ENCODE assay signal across 12 cellular contexts in genomic region chr14:105066285-105067071, GRCh38. TPM values are rescaled to one million over a fixed set of nuclear protein-coding genes. Genes with fewer than 3 reads are reported as not detected.
DNase-seq lines count a peak whose midpoint lies in the region; ATAC-seq and TF ChIP-seq lines count a peak whose summit lies in the region.
"Had no signal": no experiment of that assay in that cellular context is flagged by ENCODE, and none has a peak within 500 bp of the region (broad histone marks: within the 10 kb centered on the region; RNA-seq: fewer than 3 reads in every experiment).

No MANE protein-coding gene starts in this region.

- DNase-seq in activated naive CD4-positive, alpha-beta T cell treated with anti-CD3 and anti-CD28 coated beads for 36 hours: peak; percentile 59
- DNase-seq in activated naive CD4-positive, alpha-beta T cell (lab: John Stamatoyannopoulos, UW): no peak
- no peak for DNase-seq in Panc1 (ENCODE audit: low read depth, low spot score)
- DNase-seq in esophagus muscularis mucosa (ENCODE audit: extremely low spot score): no peak
- DNase-seq in transverse colon: no peak
- no peak for DNase-seq in H4 (ENCODE audit: low spot score)
- DNase-seq in NCI-H1436 (lab: John Stamatoyannopoulos, UW): no peak
- DNase-seq in G401 (ENCODE audit: low spot score): no peak
- DNase-seq: NCI-H2227 treated with DMSO at 0.1 percent for 48 hours, SK-N-SH had no signal

- CTCF ChIA-PET in activated naive CD4-positive, alpha-beta T cell treated with anti-CD3 and anti-CD28 coated beads for 36 hours (lab: Charles Lee): interaction anchor here (0.9 to 3.0 kb wide), 5 partner anchors 9 to 48 kb away, joined by 3 to 11 read pairs (median 5); no protein-coding TSS in a partner anchor
- CTCF ChIA-PET in Panc1 (lab: Charles Lee): no interaction called here

- ATAC-seq in Panc1: peak; percentile 19; the same call in 1 of the 2 replicates

- peaks cover 79% of the 10 kb centered on the region for H3K4me1 Mint-ChIP-seq in activated naive CD4-positive, alpha-beta T cell treated with anti-CD3 and anti-CD28 coated beads for 36 hours (ENCODE audit: low read depth)

- POLR2A ChIA-PET in Panc1 (lab: Charles Lee): no interaction called here

- no peak overlapping the region for H3K4me3 ChIP-seq in Panc1 (ENCODE audit: low read depth in 2 of 2, low read length in 2 of 2)
- no peak overlapping the region for H3K4me3 ChIP-seq in esophagus muscularis mucosa
- H3K4me3 ChIP-seq in transverse colon: no peak overlapping the region

- no peak for TF ChIP-seq CTCF in Panc1 (IDR thresholded peaks at IDR 0.05)
- no peak for TF ChIP-seq CTCF in esophagus muscularis mucosa (IDR thresholded peaks at IDR 0.05)
- no peak for TF ChIP-seq CTCF in transverse colon (IDR thresholded peaks at IDR 0.05)

- H3K4me1 ChIP-seq in Panc1 (ENCODE audit: control insufficient read depth, insufficient read depth, low read length) (no peaks in the 10 kb centered on the region), esophagus muscularis mucosa (peaks cover 10 to 15% (median 12%) of the 10 kb centered on the region in 4 donors), transverse colon (peaks cover 0 to 11% (median under 1%) of the 10 kb centered on the region in 4 donors)

- no peaks in the 10 kb centered on the region for H3K27me3 ChIP-seq in Panc1 (ENCODE audit: control insufficient read depth, insufficient read depth, low read length)
- H3K27me3 ChIP-seq in esophagus muscularis mucosa: peaks cover 0 to 63% (median 0%) of the 10 kb centered on the region in 4 donors
- peaks cover 16% of the 10 kb centered on the region for H3K27me3 ChIP-seq in transverse colon

- no peaks in the 10 kb centered on the region for H3K9me3 Mint-ChIP-seq in activated naive CD4-positive, alpha-beta T cell treated with anti-CD3 and anti-CD28 coated beads for 36 hours
- H3K9me3 Mint-ChIP-seq: mesothelial cell of epicardium had no signal

- TF ChIP-seq POLR2A in esophagus muscularis mucosa (IDR thresholded peaks at IDR 0.05; ENCODE audit: low read depth) (no peak), transverse colon (IDR thresholded peaks at IDR 0.05) (no peak)

- H3K36me3 Mint-ChIP-seq in activated naive CD4-positive, alpha-beta T cell treated with anti-CD3 and anti-CD28 coated beads for 36 hours (ENCODE audit: low read depth): peaks cover 11% of the 10 kb centered on the region
- H3K36me3 Mint-ChIP-seq: mesothelial cell of epicardium had no signal

- 90% methylated on average over 19 of the region's 28 CpGs for WGBS in esophagus muscularis mucosa
- 80 to 81% methylated on average over 1 to 17 of the region's 28 CpGs for WGBS in transverse colon (ENCODE audit: low coverage in 1 of 2), 2 donors

- no peaks in the 10 kb centered on the region for H3K36me3 ChIP-seq in Panc1 (ENCODE audit: control insufficient read depth, insufficient read depth, low read length)
- H3K36me3 ChIP-seq in esophagus muscularis mucosa: no peaks in the 10 kb centered on the region
- no peaks in the 10 kb centered on the region for H3K36me3 ChIP-seq in transverse colon
- H3K36me3 ChIP-seq: heart left ventricle had no signal

- H3K27ac Mint-ChIP-seq in activated naive CD4-positive, alpha-beta T cell treated with anti-CD3 and anti-CD28 coated beads for 36 hours: peak overlapping the region; percentile 96
- H3K27ac Mint-ChIP-seq: mesothelial cell of epicardium had no signal

- BruUV-seq in Panc1 (replicated peaks; lab: Mats Ljungman, UMichigan): no TSS peak

- no peaks in the 10 kb centered on the region for H3K27me3 Mint-ChIP-seq in activated naive CD4-positive, alpha-beta T cell treated with anti-CD3 and anti-CD28 coated beads for 36 hours (ENCODE audit: low read depth)

- intact Hi-C loops in activated naive CD4-positive, alpha-beta T cell treated with anti-CD3 and anti-CD28 coated beads for 36 hours (cut with micrococcal nuclease): loop anchor here (10.0 kb wide), 1 partner anchor 312 kb away; the partner anchor contains the start of gene SIVA1
- intact Hi-C loops in Panc1 (cut with micrococcal nuclease; ENCODE audit: unreplicated experiment) (no loop called here), esophagus muscularis mucosa (cut with DNase I) (no loop called here), transverse colon (cut with DNase I; ENCODE audit: low total_unique reads) (no loop called here)

- H3K27ac ChIP-seq in Panc1 (ENCODE audit: low read length): no peak overlapping the region
- H3K27ac ChIP-seq in esophagus muscularis mucosa (replicated peaks in 1 of 4): peak overlapping the region in 3 of 4 donors; percentile 2 to 28 (median 22)
- H3K27ac ChIP-seq in transverse colon: peak overlapping the region; percentile 57 to 78 (median 75)

- TF ChIP-seq EP300 in esophagus muscularis mucosa (IDR thresholded peaks at IDR 0.05) (no peak), transverse colon (IDR thresholded peaks at IDR 0.05; ENCODE audit: low read depth) (no peak)

- in situ Hi-C loops in Panc1 (cut with HindIII; ENCODE audit: low pct_unique_long_range_greater_than_20kb, low sequenced_read_pairs) (no loop called here), transverse colon (cut with MboI; ENCODE audit: low pct_ligation_motif_present in 1 of 4, low pct_unique_long_range_greater_than_20kb in 1 of 4, low sequenced_read_pairs in 3 of 4) (no loop called here), G401 (cut with HindIII; ENCODE audit: low sequenced_read_pairs) (no loop called here)

- H3K9me3 ChIP-seq in Panc1 (ENCODE audit: control insufficient read depth, insufficient read depth, low read depth, low read length) (no peaks in the 10 kb centered on the region), esophagus muscularis mucosa (no peaks in the 10 kb centered on the region), transverse colon (no peaks in the 10 kb centered on the region)
- H3K9me3 ChIP-seq: heart left ventricle, SK-N-SH had no signal

- peak overlapping the region; percentile 84 for H3K4me3 Mint-ChIP-seq in activated naive CD4-positive, alpha-beta T cell treated with anti-CD3 and anti-CD28 coated beads for 36 hours
- H3K4me3 Mint-ChIP-seq: mesothelial cell of epicardium had no signal

RNA-seq across cellular contexts. Expression of gene GPR132, which starts 1.2 kb away (rescaled TPM):
- total RNA-seq in activated naive CD4-positive, alpha-beta T cell treated with anti-CD3 and anti-CD28 coated beads for 36 hours: 10 to 100 TPM; 11.3 to 15.3 TPM
- total RNA-seq in Panc1 (2021; ENCODE audit: unreplicated experiment): 0.08 TPM
- 0.15 TPM for polyA plus RNA-seq in Panc1 (2012; ENCODE audit: insufficient read length)
- 1 to 10 TPM; 1.2 to 8.0 (median 2.1) TPM for total RNA-seq in esophagus muscularis mucosa
- 10 to 100 TPM in 1 of 4 donors, 1 to 10 TPM in 1, under 1 TPM in 2; 0.20 to 11.6 (median 2.1) TPM for total RNA-seq in transverse colon
- total RNA-seq in H4 (2014; rRNA removed; shearing (Covaris generic)): 0.10 TPM in 1 of 2 replicates, not detected in the other
- total RNA-seq in G401 (2014; rRNA removed; shearing (Covaris generic)): 0.43 TPM in 1 of 2 replicates, not detected in the other
- polyA plus RNA-seq: SK-N-SH had no signal

RNA-seq across cellular contexts. Expression of gene CDCA4, which starts 45.6 kb away (rescaled TPM):
- total RNA-seq in activated naive CD4-positive, alpha-beta T cell treated with anti-CD3 and anti-CD28 coated beads for 36 hours: 10 to 100 TPM; 59.6 to 60.4 TPM
- 39.9 TPM for total RNA-seq in Panc1 (2021; ENCODE audit: unreplicated experiment)
- polyA plus RNA-seq in Panc1 (2012; ENCODE audit: insufficient read length): 32.9 TPM
- total RNA-seq in esophagus muscularis mucosa: 1 to 10 TPM; 5.0 to 8.0 (median 6.0) TPM
- 1 to 10 TPM in 3 of 4 donors, under 1 TPM in 1; 0.80 to 7.5 (median 4.5) TPM for total RNA-seq in transverse colon
- 42.8 and 46.1 TPM in 2 replicates for total RNA-seq in H4 (2014; rRNA removed; shearing (Covaris generic))
- total RNA-seq in G401 (2014; rRNA removed; shearing (Covaris generic)): 69.8 and 83.1 TPM in 2 replicates
